In genomic region chr15:51244366-51244977, GRCh38 we compare ENCODE assay signal across 18 cellular contexts.
DNase-seq lines count a peak whose midpoint lies in the region; FAIRE-seq and TF ChIP-seq lines count a peak whose summit lies in the region.
"Had no signal": no experiment of that assay in that cellular context is flagged by ENCODE, and none has a peak within 500 bp of the region (broad histone marks: within the 10 kb centered on the region; RNA-seq: fewer than 3 reads in every experiment).

No MANE protein-coding gene starts in this region.

- H2BK120ac ChIP-seq in H1 (replicated peaks; ENCODE audit: low read depth, low read length), result no peak overlapping the region

- no peak overlapping the region for H3K27ac ChIP-seq in A673 (ENCODE audit: low read depth, low read length, poor library complexity, severe bottlenecking)
- no peak overlapping the region for H3K27ac ChIP-seq in H1 (ENCODE audit: low read depth, low read length)
- H3K27ac ChIP-seq: left ventricle myocardium inferior, SK-N-MC, thoracic aorta had no signal

- H3K23ac ChIP-seq in H1 (ENCODE audit: insufficient read length), result no peak overlapping the region

- no peak overlapping the region for H2BK20ac ChIP-seq in H1 (ENCODE audit: low read length)

- no peak overlapping the region for H4K91ac ChIP-seq in H1 (replicated peaks; ENCODE audit: insufficient read length, low read length)

- no peak overlapping the region for H4K8ac ChIP-seq in H1 (ENCODE audit: extremely low read depth, insufficient read depth, low read length)

- no peaks in the 10 kb centered on the region for H4K20me1 ChIP-seq in H1 (replicated peaks in 1 of 2; ENCODE audit: control insufficient read depth in 1 of 2, insufficient read depth in 2 of 2, low read length in 2 of 2)

- no peak overlapping the region for H3K4me3 ChIP-seq in A673 (ENCODE audit: low read depth, low read length, poor library complexity, severe bottlenecking)
- H3K4me3 ChIP-seq in H1 (ENCODE audit: extremely low read depth in 1 of 4, insufficient read depth in 2 of 4, low read depth in 3 of 4, low read length in 4 of 4), result no peak overlapping the region
- H3K4me3 ChIP-seq: left ventricle myocardium inferior, SK-N-MC, thoracic aorta had no signal

- H3K9ac ChIP-seq in H1 (replicated peaks in 1 of 4; ENCODE audit: extremely low read depth in 1 of 4, low read depth in 3 of 4, low read length in 3 of 4), result no peak overlapping the region

- H3K14ac ChIP-seq in H1 (ENCODE audit: insufficient read length), result no peak overlapping the region

- no peak overlapping the region for H2AK5ac ChIP-seq in H1 (ENCODE audit: low read depth, low read length)

- no peak overlapping the region for H3K56ac ChIP-seq in H1 (replicated peaks; ENCODE audit: insufficient read length, low read depth, low read length)

- H3K4me2 ChIP-seq in H1 (ENCODE audit: insufficient read depth in 1 of 2, low read depth in 2 of 2, low read length in 2 of 2), result no peak overlapping the region

- H3K23me2 ChIP-seq in H1 (ENCODE audit: low read depth, low read length), result no peaks in the 10 kb centered on the region

- no peak overlapping the region for H2BK12ac ChIP-seq in H1 (ENCODE audit: low read depth, low read length)

- intact Hi-C loops in A673 (cut with micrococcal nuclease; ENCODE audit: unreplicated experiment), result no loop called here

- POLR2A ChIA-PET in A673 (lab: Charles Lee; ENCODE audit: low non-redundant PET) (no interaction called here), H1 (lab: Charles Lee; ENCODE audit: partially characterized antibody) (no interaction called here)

- no peak overlapping the region for H2BK15ac ChIP-seq in H1 (ENCODE audit: low read length)

- no peak overlapping the region for H2BK5ac ChIP-seq in H1 (ENCODE audit: low read depth, low read length)

- no peak overlapping the region for H3K18ac ChIP-seq in H1 (ENCODE audit: extremely low read depth, low read length)

- H3K79me2 ChIP-seq in H1 (ENCODE audit: control insufficient read depth in 1 of 2, insufficient read depth in 2 of 2, low read length in 2 of 2), result no peaks in the 10 kb centered on the region

- FAIRE-seq in GM12891 (lab: Jason Lieb, UNC) (peak; percentile 40), H1 (lab: Jason Lieb, UNC) (no peak), H54 (lab: Jason Lieb, UNC) (no peak)
- FAIRE-seq: D721Med, frontal cortex, G401.6 had no signal

- TF ChIP-seq RAD21 in H1 (IDR thresholded peaks at IDR 0.05 in 1 of 2, conservative IDR thresholded peaks at IDR 0.05 in 1 of 2; ENCODE audit: low read depth in 2 of 2, low read length in 2 of 2), result no peak

- WGBS in H1 (ENCODE audit: extremely low coverage in 1 of 2, insufficient coverage in 1 of 2, insufficient read length in 1 of 2, insufficient replicate concordance in 2 of 2, low coverage in 1 of 2, low lambda C conversion rate in 2 of 2, missing lambda C conversion rate in 1 of 2), 2 experiments, result 81% methylated on average over 3 of the region's 3 CpGs; no CpG with 5 or more reads in 1 of the 2 experiments

- no peak for TF ChIP-seq CTCF in A673 (conservative IDR thresholded peaks at IDR 0.05; ENCODE audit: low read depth, low read length)
- no peak for TF ChIP-seq CTCF in H1 (IDR thresholded peaks at IDR 0.05; ENCODE audit: control extremely low read depth in 1 of 3, insufficient read depth in 1 of 3, low read depth in 1 of 3, low read length in 3 of 3)

- CTCF ChIA-PET in A673 (lab: Charles Lee) (no interaction called here), H1 (lab: Charles Lee; ENCODE audit: partially characterized antibody) (interaction anchor here (0.8 to 1.2 kb wide), 3 partner anchors 15 to 20 kb away, joined by 3 read pairs; no protein-coding TSS in a partner anchor)

- no peak overlapping the region for H3K4ac ChIP-seq in H1 (replicated peaks; ENCODE audit: insufficient read length, low read depth, low read length)

- DNase-seq in A673 (ENCODE audit: low spot score) (peak; percentile 17), GM12891 (ENCODE audit: insufficient read length, low spot score) (no peak), NCI-H460 (ENCODE audit: extremely low read depth, low read depth) (peak; percentile 17), H1 (ENCODE audit: low read depth in 1 of 2, low spot score in 2 of 2) (no peak), NCI-H1105 treated with DMSO at 0.1 percent for 48 hours (lab: John Stamatoyannopoulos, UW) (no peak), cerebellar nuclear complex (lab: John Stamatoyannopoulos, UW) (no peak), AG08395 (ENCODE audit: low spot score) (no peak), H54 (ENCODE audit: insufficient read length, low spot score) (no peak)
- DNase-seq: KBM-7; left ventricle myocardium inferior; NCI-H146; NCI-H510A; stimulated activated CD4-positive, alpha-beta T cell treated with anti-CD3 and anti-CD28 coated beads, Interleukin-4, amount 100 ng/mL, for 4 hours had no signal

- H3K4me1 ChIP-seq in A673 (ENCODE audit: insufficient read depth, low read length, poor library complexity, severe bottlenecking) (no peaks in the 10 kb centered on the region), H1 (replicated peaks in 1 of 4; ENCODE audit: control insufficient read depth in 3 of 4, insufficient read depth in 4 of 4, low read length in 3 of 4) (peaks cover 0 to 11% (median 2%) of the 10 kb centered on the region in 4 experiments; a peak in 3 of 7 replicates)
- H3K4me1 ChIP-seq: left ventricle myocardium inferior had no signal

- no TSS peak for BruUV-seq in A673 (replicated peaks; lab: Mats Ljungman, UMichigan)

- no peaks in the 10 kb centered on the region for H3K27me3 ChIP-seq in A673 (replicated peaks; ENCODE audit: insufficient read depth, low read depth, low read length, poor library complexity)
- no peaks in the 10 kb centered on the region; a peak in 1 of 7 replicates for H3K27me3 ChIP-seq in H1 (replicated peaks in 1 of 4; ENCODE audit: control insufficient read depth in 3 of 4, extremely low read depth in 1 of 4, insufficient read depth in 3 of 4, low read length in 3 of 4)

- no peak overlapping the region for H4K5ac ChIP-seq in H1 (ENCODE audit: insufficient read length, low read depth, low read length)

- no peaks in the 10 kb centered on the region for H3K36me3 ChIP-seq in A673 (ENCODE audit: insufficient read depth, low read length, poor library complexity, severe bottlenecking)
- H3K36me3 ChIP-seq in H1 (ENCODE audit: control insufficient read depth in 2 of 4, insufficient read depth in 4 of 4, low read length in 3 of 4), result no peaks in the 10 kb centered on the region
- H3K36me3 ChIP-seq: left ventricle myocardium inferior, thoracic aorta had no signal

- TF ChIP-seq POLR2A in GM12891 (IDR thresholded peaks at IDR 0.05; ENCODE audit: low read depth, low read length) (no peak), H1 (IDR thresholded peaks at IDR 0.05; ENCODE audit: control extremely low read depth in 1 of 2, low read depth in 2 of 2, low read length in 2 of 2) (no peak), H54 (IDR thresholded peaks at IDR 0.05; ENCODE audit: low read depth, low read length) (no peak)

- TF ChIP-seq EP300 in H1 (IDR thresholded peaks at IDR 0.05; ENCODE audit: borderline replicate concordance in 1 of 2, low read depth in 2 of 2, low read length in 2 of 2), result no peak

- H3K9me3 ChIP-seq in A673 (ENCODE audit: low read depth, low read length, poor library complexity, severe bottlenecking) (no peaks in the 10 kb centered on the region), H1 (ENCODE audit: insufficient read depth in 2 of 2, low read depth in 1 of 2, low read length in 1 of 2) (no peaks in the 10 kb centered on the region)
- H3K9me3 ChIP-seq: left ventricle myocardium inferior, thoracic aorta had no signal

- H3K79me1 ChIP-seq in H1 (ENCODE audit: low read depth, low read length), result peaks cover 2% of the 10 kb centered on the region; the same call in 1 of the 2 replicates

- no peak overlapping the region for H2AFZ ChIP-seq in H1 (ENCODE audit: low read length)

TF ChIP-seq in GM12891, 5 proteins besides CTCF, POLR2A, EP300 and RAD21:
- TF ChIP-seq TAF1 (IDR thresholded peaks at IDR 0.05; ENCODE audit: low read depth, low read length) (no peak), POLR2AphosphoS5 (IDR thresholded peaks at IDR 0.05; ENCODE audit: low read depth, low read length) (no peak), POU2F2 (IDR thresholded peaks at IDR 0.05; ENCODE audit: low read depth, low read length) (no peak), SPI1 (IDR thresholded peaks at IDR 0.05; ENCODE audit: low read depth, low read length) (no peak), PAX5 (IDR thresholded peaks at IDR 0.05; ENCODE audit: insufficient read depth, low read length, severe bottlenecking) (no peak)

TF ChIP-seq in H1, 55 proteins besides CTCF, POLR2A, EP300 and RAD21:
- TF ChIP-seq ATF2 (IDR thresholded peaks at IDR 0.05; ENCODE audit: low read length) (no peak), CEBPB (IDR thresholded peaks at IDR 0.05; ENCODE audit: low read depth, low read length) (peak; percentile 43; the same call in 1 of the 2 replicates)

Comparison
In these comparisons a context has a peak if more than half of its experiments do, and no peak if none do; other contexts are left out.
1. DNase-seq: peak in A673 (single experiment) and NCI-H460 (single experiment); none in GM12891 (single experiment), H1 (0 of 2), NCI-H1105 treated with DMSO at 0.1 percent for 48 hours (single experiment), cerebellar nuclear complex (0 of 2), AG08395 (single experiment) and H54 (single experiment).